ENCODE assay signal across 12 cellular contexts in genomic region chr16:50203681-50204080, GRCh38. TPM values are rescaled to one million over a fixed set of nuclear protein-coding genes. Genes with fewer than 3 reads are reported as not detected.
DNase-seq lines count a peak whose midpoint lies in the region; ATAC-seq and TF ChIP-seq lines count a peak whose summit lies in the region.
"Had no signal": no experiment of that assay in that cellular context is flagged by ENCODE, and none has a peak within 500 bp of the region (broad histone marks: within the 10 kb centered on the region; RNA-seq: fewer than 3 reads in every experiment).

No MANE protein-coding gene starts in this region.

- intact Hi-C loops in PC-9 (cut with micrococcal nuclease; ENCODE audit: unreplicated experiment) = loop anchor here (2.0 kb wide), 2 partner anchors 49 to 179 kb away; partner anchors contain the start of gene CNEP1R1
- intact Hi-C loops in psoas muscle (cut with DNase I) = no loop called here

- H4K20me1 ChIP-seq in PC-9 (ENCODE audit: insufficient read depth) = no peaks in the 10 kb centered on the region

- H3K4me1 ChIP-seq in PC-9 (replicated peaks; ENCODE audit: insufficient read depth) (peaks cover 26% of the 10 kb centered on the region), esophagus (ENCODE audit: control insufficient read depth in 2 of 2, insufficient read depth in 2 of 2, low read length in 1 of 2) (no peaks in the 10 kb centered on the region), psoas muscle (peaks cover 54% of the 10 kb centered on the region)

- no peak overlapping the region for H3K4me3 ChIP-seq in AG04450 (ENCODE audit: low read depth, low read length)
- no peak overlapping the region for H3K4me3 ChIP-seq in PC-9
- no peak overlapping the region for H3K4me3 ChIP-seq in esophagus (ENCODE audit: low read depth in 1 of 2, low read length in 2 of 2)
- no peak overlapping the region for H3K4me3 ChIP-seq in psoas muscle

- H3K9me2 ChIP-seq in PC-9 (ENCODE audit: insufficient read depth) = no peaks in the 10 kb centered on the region

- peak overlapping the region; percentile 79 for H3K27ac ChIP-seq in AG04450 (ENCODE audit: low read depth, low read length)
- H3K27ac ChIP-seq in PC-9 = peak overlapping the region; percentile 71
- peak overlapping the region; percentile 34 to 37 for H3K27ac ChIP-seq in esophagus (ENCODE audit: low read depth in 2 of 2, low read length in 1 of 2)
- peak overlapping the region; percentile 19 for H3K27ac ChIP-seq in psoas muscle

- peak overlapping the region; percentile 40 for H3K4me2 ChIP-seq in PC-9

- 80 to 81% methylated on average over 6 of the region's 6 CpGs for WGBS in esophagus, 2 donors
- WGBS in psoas muscle, 3 donors = 81 to 83% (median 81%) methylated on average over 6 of the region's 6 CpGs

- H2AFZ ChIP-seq in PC-9 = no peak overlapping the region

- no TSS peak for BruUV-seq in PC-9 (replicated peaks; lab: Mats Ljungman, UMichigan)

- H3K27me3 ChIP-seq in AG04450 (ENCODE audit: control insufficient read depth, insufficient read depth, low read length) (no peaks in the 10 kb centered on the region), PC-9 (ENCODE audit: insufficient read depth, low read depth) (no peaks in the 10 kb centered on the region), esophagus (ENCODE audit: control insufficient read depth in 1 of 2, insufficient read depth in 2 of 2, low read length in 2 of 2) (no peaks in the 10 kb centered on the region), psoas muscle (ENCODE audit: insufficient read depth in 3 of 3, low read length in 2 of 3) (no peaks in the 10 kb centered on the region)

- H3K79me2 ChIP-seq in PC-9 (ENCODE audit: low read depth) = peaks cover 32% of the 10 kb centered on the region

- CTCF ChIA-PET in AG04450 (lab: Charles Lee) = interaction anchor here (2.0 to 9.6 kb wide), 4 partner anchors 8 to 179 kb away, joined by 4 to 85 read pairs (median 18); partner anchors contain the start of gene CNEP1R1
- CTCF ChIA-PET in PC-9 (lab: Charles Lee) = no interaction called here

- no peak for ATAC-seq in psoas muscle
- ATAC-seq: activated T-cell treated with anti-CD3 and anti-CD28 coated beads, Interleukin-2, amount 50 U/mL, for 4 hours had no signal

- H3K9me3 ChIP-seq in AG04450 (ENCODE audit: control insufficient read depth, insufficient read depth, low read length) (no peaks in the 10 kb centered on the region), PC-9 (ENCODE audit: insufficient read depth, low read depth) (peaks cover 2% of the 10 kb centered on the region; the same call in 1 of the 2 replicates), esophagus (ENCODE audit: control insufficient read depth in 2 of 2, insufficient read depth in 1 of 2, low read depth in 1 of 2, low read length in 1 of 2) (no peaks in the 10 kb centered on the region), psoas muscle (no peaks in the 10 kb centered on the region)

- POLR2A ChIA-PET in AG04450 (lab: Yijun Ruan, JAX) (interaction anchor here (0.5 kb wide), 1 partner anchor 21 kb away, joined by 6 read pairs; no protein-coding TSS in a partner anchor), PC-9 (lab: Charles Lee; ENCODE audit: unreplicated experiment) (no interaction called here)

- no peaks in the 10 kb centered on the region for H3K36me3 ChIP-seq in PC-9 (ENCODE audit: low read depth)
- no peaks in the 10 kb centered on the region for H3K36me3 ChIP-seq in esophagus (ENCODE audit: control insufficient read depth in 2 of 2, insufficient read depth in 2 of 2, low read length in 1 of 2)
- no peaks in the 10 kb centered on the region for H3K36me3 ChIP-seq in psoas muscle (ENCODE audit: insufficient read depth in 1 of 2, low read depth in 1 of 2)

- TF ChIP-seq CTCF in AG04450 (IDR thresholded peaks at IDR 0.05; ENCODE audit: low read depth, low read length) (no peak), PC-9 (conservative IDR thresholded peaks at IDR 0.05) (no peak), psoas muscle (IDR thresholded peaks at IDR 0.05) (no peak)

- H3F3A ChIP-seq in PC-9 (ENCODE audit: insufficient read depth, low read depth) = peaks cover 28% of the 10 kb centered on the region

- no peak for DNase-seq in AG04450 (ENCODE audit: low read depth, low spot score)
- DNase-seq in PC-9 = no peak
- DNase-seq in psoas muscle = no peak
- DNase-seq in germinal center (ENCODE audit: low spot score) = no peak
- no peak for DNase-seq in GM19240 (ENCODE audit: insufficient read length, low spot score)
- DNase-seq in HK-2 (ENCODE audit: unreplicated experiment) = no peak
- DNase-seq in NOMO-1 treated with dmso at 0.1 percent for 144 hours (lab: John Stamatoyannopoulos, UW; ENCODE audit: unreplicated experiment) = no peak
- DNase-seq: activated T-cell treated with anti-CD3 and anti-CD28 coated beads, Interleukin-2, amount 50 U/mL, for 4 hours; hypothalamus; NCI-H1436 treated with DMSO at 0.1 percent for 48 hours; stimulated activated CD4-positive, alpha-beta T cell treated with anti-CD3 and anti-CD28 coated beads, Interleukin-4, amount 100 ng/mL, for 24 hours had no signal

RNA-seq across cellular contexts. Expression of gene TENT4B, which starts 50.6 kb away (rescaled TPM):
- polyA plus RNA-seq in AG04450 (2011; rRNA removed) (6.0 and 8.9 TPM in 2 replicates), esophagus (1 to 10 TPM; 2.6 to 3.0 TPM), psoas muscle (1 to 10 TPM; 3.5 to 9.7 (median 4.0) TPM)
- polyA minus RNA-seq in AG04450 (2011; rRNA and poly(A)+ RNA removed) = 9.3 and 12.4 TPM in 2 replicates
- total RNA-seq in PC-9 (2021) (6.1 and 11.4 TPM in 2 replicates), psoas muscle (1 to 10 TPM; 6.8 to 8.1 (median 7.1) TPM)

Comparison
In these comparisons a context has a peak if more than half of its experiments do, and no peak if none do; other contexts are left out.
1. H3K27ac ChIP-seq: peak in every context shown above with its lines; median percentile 79 in AG04450; 71 in PC-9; 36 in esophagus; 19 in psoas muscle.